Comparison of ENCODE assay signal across 8 cellular contexts in genomic region chr5:172770675-172771438, GRCh38. TPM values are rescaled to one million over a fixed set of nuclear protein-coding genes. Genes with fewer than 3 reads are reported as not detected.
DNase-seq lines count a peak whose midpoint lies in the region; ATAC-seq, FAIRE-seq and TF ChIP-seq lines count a peak whose summit lies in the region.

TSS of gene DUSP1 (minus strand) at chr5:172771195. CDS start at chr5:172770952, 243 bp downstream.

- H3K27me3 Mint-ChIP-seq in dendritic cell treated with granulocyte-macrophage colony-stimulating factor and Interleukin-4, amounts not matched to agents 40 ng/mL and 50 ng/mL, for 4 days = no peaks in the 10 kb centered on the region

- no peak within 1 kb of the TSS for H2AFZ ChIP-seq in HepG2 (ENCODE audit: low read length)

- peak within 1 kb of the TSS; percentile 100 for H3K27ac Mint-ChIP-seq in dendritic cell treated with granulocyte-macrophage colony-stimulating factor and Interleukin-4, amounts not matched to agents 40 ng/mL and 50 ng/mL, for 4 days

- peaks cover 53% of the 10 kb centered on the region for H3K36me3 Mint-ChIP-seq in dendritic cell treated with granulocyte-macrophage colony-stimulating factor and Interleukin-4, amounts not matched to agents 40 ng/mL and 50 ng/mL, for 4 days (ENCODE audit: low read depth)

- H3K4me1 Mint-ChIP-seq in dendritic cell treated with granulocyte-macrophage colony-stimulating factor and Interleukin-4, amounts not matched to agents 40 ng/mL and 50 ng/mL, for 4 days (ENCODE audit: low read depth) = peaks cover 80% of the 10 kb centered on the region

- peaks cover 6 to 27% of the 10 kb centered on the region in 2 experiments for H3K36me3 ChIP-seq in HepG2 (replicated peaks in 1 of 2; ENCODE audit: control insufficient read depth in 1 of 2, insufficient read depth in 2 of 2, low read length in 2 of 2)

- peak within 1 kb of the TSS; percentile 97 for H3K27ac ChIP-seq in C4-2B
- H3K27ac ChIP-seq in HepG2 (ENCODE audit: extremely low read length, insufficient read depth, low read length) = peak within 1 kb of the TSS; percentile 98

- no peaks in the 10 kb centered on the region for H3K9me3 Mint-ChIP-seq in dendritic cell treated with granulocyte-macrophage colony-stimulating factor and Interleukin-4, amounts not matched to agents 40 ng/mL and 50 ng/mL, for 4 days

- intact Hi-C loops in dendritic cell treated with granulocyte-macrophage colony-stimulating factor and Interleukin-4, amounts not matched to agents 40 ng/mL and 50 ng/mL, for 4 days (cut with micrococcal nuclease) = loop anchor here (5.0 kb wide), 1 partner anchor 116 kb away; no protein-coding TSS in a partner anchor
- intact Hi-C loops in HepG2 (cut with micrococcal nuclease; ENCODE audit: unreplicated experiment) = no loop called here

- H4K20me1 ChIP-seq in HepG2 (ENCODE audit: insufficient read depth, low read length) = peaks cover 44% of the 10 kb centered on the region

- TF ChIP-seq CTCF in C4-2B (conservative IDR thresholded peaks at IDR 0.05) = peak; percentile 82
- peak; percentile 64 for TF ChIP-seq CTCF in HepG2 (CRISPR knock-in tag; IDR thresholded peaks at IDR 0.05)

- H3K4me2 ChIP-seq in HepG2 (ENCODE audit: low read depth, low read length) = peak within 1 kb of the TSS; percentile 99

- WGBS in HepG2 (ENCODE audit: low lambda C conversion rate) = 0% methylated on average over 19 of the region's 89 CpGs

- H3K9ac ChIP-seq in HepG2 (ENCODE audit: insufficient read depth, low read depth, low read length) = peak within 1 kb of the TSS; percentile 99

- ATAC-seq in GM19328 (IDR thresholded peaks at IDR 0.05; ENCODE audit: unreplicated experiment) = peak; percentile 62
- peak; percentile 31 for ATAC-seq in HG03469 (IDR thresholded peaks at IDR 0.05; ENCODE audit: unreplicated experiment)
- peak; percentile 64 for ATAC-seq in HepG2

- TF ChIP-seq RAD21 in HepG2 (CRISPR knock-in tag; IDR thresholded peaks at IDR 0.05) = peak; percentile 97

- POLR2A ChIA-PET in HepG2 (lab: Yijun Ruan, JAX) = interaction anchor here (0.6 to 17.1 kb wide), 47 partner anchors 8 to 996 kb away, joined by 3 to 425 read pairs (median 6); partner anchors contain the start of genes ERGIC1 and RPL26L1

- H3K4me3 Mint-ChIP-seq in dendritic cell treated with granulocyte-macrophage colony-stimulating factor and Interleukin-4, amounts not matched to agents 40 ng/mL and 50 ng/mL, for 4 days = peak within 1 kb of the TSS; percentile 92

- peak; percentile 66 for FAIRE-seq in HepG2 (lab: Jason Lieb, UNC)

- BruUV-seq in HepG2 (replicated peaks; lab: Mats Ljungman, UMichigan) = no TSS peak

- H3K27me3 ChIP-seq in HepG2 (ENCODE audit: control insufficient read depth in 1 of 2, insufficient read depth in 2 of 2, low read length in 2 of 2) = no peaks in the 10 kb centered on the region; a peak in 1 of 5 replicates

- H3K79me2 ChIP-seq in HepG2 (ENCODE audit: insufficient read depth, low read length) = peaks cover 35% of the 10 kb centered on the region

- TF ChIP-seq EP300 in HepG2 (IDR thresholded peaks at IDR 0.05; ENCODE audit: low read depth in 2 of 2, low read length in 2 of 2) (no peak), HepG2 (CRISPR knock-in tag; IDR thresholded peaks at IDR 0.05; ENCODE audit: borderline replicate concordance) (no peak)

- CTCF ChIA-PET in HepG2 (lab: Yijun Ruan, JAX; ENCODE audit: low intra/inter-chr PET ratio, low total read pairs) = interaction anchor here (0.7 to 1.9 kb wide), 5 partner anchors 54 to 292 kb away, joined by 3 to 7 read pairs (median 6); no protein-coding TSS in a partner anchor

- in situ Hi-C loops in HepG2 (cut with HindIII; ENCODE audit: extremely low pct_ligation_motif_present, low pct_unique_long_range_greater_than_20kb) = loop anchor here (5.0 to 10.0 kb wide), 2 partner anchors 84 to 131 kb away; no protein-coding TSS in a partner anchor

- H3K4me3 ChIP-seq in HepG2 (replicated peaks in 1 of 3; ENCODE audit: insufficient read depth in 1 of 3, low read depth in 2 of 3, low read length in 3 of 3) = peak within 1 kb of the TSS; percentile 90 to 94 (median 92)

- TF ChIP-seq POLR2A in HepG2 (IDR thresholded peaks at IDR 0.05; ENCODE audit: insufficient read depth in 1 of 2, low read depth in 2 of 2, low read length in 2 of 2) = peak in 1 of 2 experiments; percentile 98; a peak in 2 of 4 replicates

- no peaks in the 10 kb centered on the region for H3K9me3 ChIP-seq in HepG2 (ENCODE audit: low read length)

- DNase-seq in NCI-H526 treated with DMSO at 0.1 percent for 48 hours (lab: John Stamatoyannopoulos, UW) (peak; percentile 74), HepG2 (ENCODE audit: low spot score) (peak; percentile 88)
- peak; percentile 96 for DNase-seq in activated CD4-positive, alpha-beta T cell treated with anti-CD3 and anti-CD28 coated beads, Interleukin-2, amount 50 U/mL, for 4 hours
- DNase-seq in stimulated activated CD4-positive, alpha-beta T cell treated with anti-CD3 and anti-CD28 coated beads, Interleukin-2, amount 100 ng/mL, for 48 hours = peak; percentile 95 to 97

- H3K4me1 ChIP-seq in HepG2 (ENCODE audit: insufficient read depth, low read length) = peaks cover 80% of the 10 kb centered on the region

TF ChIP-seq in HepG2, 621 proteins besides CTCF, POLR2A, EP300 and RAD21 (continues in another document):
- TF ChIP-seq ZNF232 (CRISPR knock-in tag; IDR thresholded peaks at IDR 0.05; ENCODE audit: borderline replicate concordance) (peak; percentile 60; the same call in 1 of the 2 replicates), ARID4A (CRISPR knock-in tag; IDR thresholded peaks at IDR 0.05; ENCODE audit: borderline replicate concordance) (peak; percentile 82), SPEN (CRISPR knock-in tag; IDR thresholded peaks at IDR 0.05; ENCODE audit: low read depth) (peak; percentile 70; the same call in 1 of the 2 replicates)

RNA-seq across cellular contexts. Expression of gene DUSP1, which starts in this region (rescaled TPM):
- 18.0 and 27.1 TPM in 2 replicates for total RNA-seq in HepG2 (2016; rRNA removed; fragmentation: Illumina TruSeq; extraction: Trizol)
- 7.1 and 7.8 TPM in 2 replicates for total RNA-seq in HepG2 (2016; cell fraction: cytosol; rRNA removed; fragmentation: Illumina TruSeq; extraction: Trizol; ENCODE audit: low read depth)
- total RNA-seq in HepG2 (2016; cell fraction: insoluble cytoplasmic fraction; rRNA removed; fragmentation: Illumina TruSeq; extraction: Trizol) = 15.8 and 29.9 TPM in 2 replicates
- total RNA-seq in HepG2 (2016; cell fraction: membrane; rRNA removed; fragmentation: Illumina TruSeq; extraction: Trizol) = 14.2 and 16.6 TPM in 2 replicates
- 53.7 and 56.5 TPM in 2 replicates for total RNA-seq in HepG2 (2016; cell fraction: nucleus; rRNA removed; fragmentation: Illumina TruSeq; extraction: Trizol)
- 55.5 and 79.2 TPM in 2 replicates for polyA plus RNA-seq in HepG2 (2011; rRNA removed)
- 59.1 and 69.7 TPM in 2 replicates for polyA plus RNA-seq in HepG2 (2011; cell fraction: cytosol; rRNA removed)
- 85.1 and 113 TPM in 2 replicates for polyA plus RNA-seq in HepG2 (2011; cell fraction: nucleus; rRNA removed)
- polyA plus RNA-seq in HepG2 (2012) = 48.1 and 56.6 TPM in 2 replicates
- polyA plus RNA-seq in HepG2 (2016; cell fraction: cytosol; fragmentation: Illumina TruSeq; extraction: Trizol; ENCODE audit: low read depth) = 4.7 and 6.0 TPM in 2 replicates
- 17.2 and 23.0 TPM in 2 replicates for polyA plus RNA-seq in HepG2 (2016; cell fraction: insoluble cytoplasmic fraction; fragmentation: Illumina TruSeq; extraction: Trizol; ENCODE audit: low read depth)
- polyA plus RNA-seq in HepG2 (2016; cell fraction: membrane; fragmentation: Illumina TruSeq; extraction: Trizol; ENCODE audit: low read depth) = 9.3 and 9.4 TPM in 2 replicates
- 63.2 and 85.8 TPM in 2 replicates for polyA plus RNA-seq in HepG2 (2016; cell fraction: nucleus; fragmentation: Illumina TruSeq; extraction: Trizol; ENCODE audit: insufficient read depth, low read depth)
- polyA minus RNA-seq in HepG2 (2011; rRNA and poly(A)+ RNA removed; ENCODE audit: low replicate concordance) = 142 and 198 TPM in 2 replicates
- 72.5 and 80.5 TPM in 2 replicates for polyA minus RNA-seq in HepG2 (2011; cell fraction: cytosol; rRNA and poly(A)+ RNA removed)
- 95.3 and 131 TPM in 2 replicates for polyA minus RNA-seq in HepG2 (2011; cell fraction: nucleus; rRNA and poly(A)+ RNA removed)

Comparison
In these comparisons a context has a peak if more than half of its experiments do, and no peak if none do; other contexts are left out.
1. Peak in every context shown above with its lines: DNase-seq, ATAC-seq, H3K4me3 ChIP-seq and H3K27ac ChIP-seq.